Comparison of ENCODE assay signal across 8 cellular contexts in genomic region chr21:16588433-16588860, GRCh38.
DNase-seq lines count a peak whose midpoint lies in the region; ATAC-seq and TF ChIP-seq lines count a peak whose summit lies in the region.

No MANE protein-coding gene starts in this region.

- H3K27ac ChIP-seq in gastroesophageal sphincter, result peak overlapping the region; percentile 4 to 70 (median 58)
- no peak overlapping the region for H3K27ac ChIP-seq in WERI-Rb-1

- H3K4me3 ChIP-seq in HFF-Myc (replicated peaks; ENCODE audit: low read depth, low read length) (peak overlapping the region; percentile 42), gastroesophageal sphincter (peak overlapping the region; percentile 37 to 48), WERI-Rb-1 (ENCODE audit: low read depth, low read length) (no peak overlapping the region)

- H3K27me3 ChIP-seq in gastroesophageal sphincter, result no peaks in the 10 kb centered on the region
- H3K27me3 ChIP-seq in WERI-Rb-1 (ENCODE audit: insufficient read depth, low read depth, severe bottlenecking), result peaks cover 2% of the 10 kb centered on the region

- peak; percentile 39 for DNase-seq in HFF-Myc (ENCODE audit: extremely low read depth, low read depth)
- DNase-seq in omental fat pad (ENCODE audit: low spot score), result peak; percentile 64
- DNase-seq in WERI-Rb-1, result no peak
- DNase-seq in stimulated activated naive B cell treated with anti-CD40 and anti-IgM and Interleukin-4, amounts not matched to agents 10 μg/mL and 1 μg/mL and 100 μg/mL, for 72 hours, result no peak

- no peak overlapping the region for H3K4me3 Mint-ChIP-seq in stimulated activated naive B cell treated with anti-CD40 and anti-IgM and Interleukin-4, amounts not matched to agents 10 μg/mL and 1 μg/mL and 100 μg/mL, for 72 hours

- no peak for TF ChIP-seq EP300 in gastroesophageal sphincter (IDR thresholded peaks at IDR 0.05)

- no peak overlapping the region for H3K27ac Mint-ChIP-seq in stimulated activated naive B cell treated with anti-CD40 and anti-IgM and Interleukin-4, amounts not matched to agents 10 μg/mL and 1 μg/mL and 100 μg/mL, for 72 hours

- H3K36me3 Mint-ChIP-seq in stimulated activated naive B cell treated with anti-CD40 and anti-IgM and Interleukin-4, amounts not matched to agents 10 μg/mL and 1 μg/mL and 100 μg/mL, for 72 hours, result no peaks in the 10 kb centered on the region

- no peaks in the 10 kb centered on the region for H3K27me3 Mint-ChIP-seq in stimulated activated naive B cell treated with anti-CD40 and anti-IgM and Interleukin-4, amounts not matched to agents 10 μg/mL and 1 μg/mL and 100 μg/mL, for 72 hours

- no peaks in the 10 kb centered on the region for H3K4me1 Mint-ChIP-seq in stimulated activated naive B cell treated with anti-CD40 and anti-IgM and Interleukin-4, amounts not matched to agents 10 μg/mL and 1 μg/mL and 100 μg/mL, for 72 hours

- no peak for TF ChIP-seq CTCF in HFF-Myc (IDR thresholded peaks at IDR 0.05; ENCODE audit: low read depth, low read length, missing control alignments)
- TF ChIP-seq CTCF in gastroesophageal sphincter (IDR thresholded peaks at IDR 0.05), result no peak
- no peak for TF ChIP-seq CTCF in omental fat pad (IDR thresholded peaks at IDR 0.05)
- TF ChIP-seq CTCF in WERI-Rb-1 (IDR thresholded peaks at IDR 0.05; ENCODE audit: low read depth, low read length), result no peak

- peaks cover 0 to 18% (median 0%) of the 10 kb centered on the region in 3 donors for H3K4me1 ChIP-seq in gastroesophageal sphincter

- H3K9me3 ChIP-seq in gastroesophageal sphincter (no peaks in the 10 kb centered on the region), WERI-Rb-1 (ENCODE audit: severe bottlenecking) (no peaks in the 10 kb centered on the region)

- peak; percentile 97 for ATAC-seq in SK-N-SH treated with all-trans-retinoic acid at 6 μM for 48 hours
- ATAC-seq in gastroesophageal sphincter, result peak; percentile 73
- ATAC-seq in omental fat pad (ENCODE audit: low FRiP score), result peak; percentile 96
- ATAC-seq in GM18517 (IDR thresholded peaks at IDR 0.05; ENCODE audit: unreplicated experiment), result no peak
- no peak for ATAC-seq in GM19467 (IDR thresholded peaks at IDR 0.05; ENCODE audit: unreplicated experiment)
- ATAC-seq in stimulated activated naive B cell treated with anti-CD40 and anti-IgM and Interleukin-4, amounts not matched to agents 10 μg/mL and 1 μg/mL and 100 μg/mL, for 72 hours (replicated peaks), result no peak

- no peaks in the 10 kb centered on the region for H3K36me3 ChIP-seq in gastroesophageal sphincter
- no peaks in the 10 kb centered on the region for H3K36me3 ChIP-seq in WERI-Rb-1

- no peaks in the 10 kb centered on the region for H3K9me3 Mint-ChIP-seq in stimulated activated naive B cell treated with anti-CD40 and anti-IgM and Interleukin-4, amounts not matched to agents 10 μg/mL and 1 μg/mL and 100 μg/mL, for 72 hours

- 5 to 25% methylated on average over 5 of the region's 18 CpGs for whole genome bisulfite sequencing in gastroesophageal sphincter (ENCODE audit: low coverage in 1 of 2), 2 donors

- no peak for TF ChIP-seq POLR2A in gastroesophageal sphincter (IDR thresholded peaks at IDR 0.05)

TF ChIP-seq in SK-N-SH treated with all-trans-retinoic acid at 6 μM for 48 hours, 23 proteins besides CTCF, POLR2A, EP300 and RAD21:
- peak; percentile 34; the same call in 1 of the 2 replicates for TF ChIP-seq TSHZ2 (CRISPR knock-in tag; IDR thresholded peaks at IDR 0.05)
- TF ChIP-seq ZNF70 (CRISPR knock-in tag; IDR thresholded peaks at IDR 0.05), result peak; percentile 83
- peak; percentile 33; the same call in 1 of the 2 replicates for TF ChIP-seq TCF4 (CRISPR knock-in tag; IDR thresholded peaks at IDR 0.05; ENCODE audit: borderline replicate concordance)
- TF ChIP-seq ISL1 (CRISPR knock-in tag; IDR thresholded peaks at IDR 0.05), result no peak
- no peak for TF ChIP-seq GLIS3 (CRISPR knock-in tag; IDR thresholded peaks at IDR 0.05)
- TF ChIP-seq PATZ1 (CRISPR knock-in tag; IDR thresholded peaks at IDR 0.05; ENCODE audit: borderline replicate concordance), result 0 out of 2 replicates have a peak, but pooled peaks have one; percentile 19

Comparison
In these comparisons a context has a peak if more than half of its experiments do, and no peak if none do; other contexts are left out.
1. DNase-seq: peak in HFF-Myc (single experiment) and omental fat pad (single experiment); none in WERI-Rb-1 (single experiment) and stimulated activated naive B cell treated with anti-CD40 and anti-IgM and Interleukin-4, amounts not matched to agents 10 μg/mL and 1 μg/mL and 100 μg/mL, for 72 hours (single experiment).
2. ATAC-seq: peak in SK-N-SH treated with all-trans-retinoic acid at 6 μM for 48 hours (single experiment), gastroesophageal sphincter (single experiment) and omental fat pad (single experiment); none in GM18517 (single experiment), GM19467 (single experiment) and stimulated activated naive B cell treated with anti-CD40 and anti-IgM and Interleukin-4, amounts not matched to agents 10 μg/mL and 1 μg/mL and 100 μg/mL, for 72 hours (0 of 2).